Comparison of ENCODE assay signal across 1 cellular context in the genomic region with DNA sequence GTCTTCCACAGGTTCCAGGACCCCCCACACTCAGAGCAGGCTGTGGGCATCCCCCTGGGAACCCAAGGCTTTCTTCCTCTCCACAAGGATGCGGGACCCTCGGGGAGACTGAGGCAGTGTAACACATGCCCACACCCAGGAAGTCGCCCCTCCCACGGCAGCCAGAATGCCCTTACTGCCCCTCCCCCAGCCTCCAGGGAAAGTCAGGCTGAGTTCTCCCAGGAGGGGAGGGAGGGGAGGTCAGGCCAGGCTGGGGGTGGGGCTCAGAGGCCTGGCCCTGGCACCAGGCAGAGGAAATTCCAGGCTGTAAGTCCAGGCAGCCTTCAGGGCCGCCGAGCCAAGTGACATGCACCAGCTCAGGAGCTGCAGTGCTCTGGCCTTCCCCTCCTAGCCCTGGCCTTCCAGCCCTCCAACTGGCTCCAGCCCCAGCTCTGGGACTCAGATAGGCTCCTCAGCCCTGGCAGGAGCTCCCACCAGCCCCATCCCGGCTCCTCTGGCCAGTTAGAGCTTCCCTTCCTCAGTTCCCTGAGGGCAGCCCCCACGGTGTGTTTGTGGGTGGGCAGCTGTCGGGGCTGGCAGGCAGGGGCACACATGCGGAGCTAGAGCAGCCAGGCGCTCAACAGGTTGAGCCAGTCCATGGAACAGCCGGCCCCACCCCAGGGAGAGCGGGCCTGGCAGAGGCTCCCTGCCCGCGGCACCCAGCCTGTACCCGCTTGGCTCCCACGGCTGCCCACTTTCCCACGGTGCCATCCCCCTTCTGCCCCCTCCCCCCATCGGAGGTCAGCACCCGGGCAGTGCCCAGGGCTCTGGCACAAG.
A peak's percentile ranks its signal among the peaks of the same experiment; 100 is the strongest.
TF ChIP-seq lines count a peak whose summit lies in the region.

No MANE protein-coding gene starts in this region.

TF ChIP-seq in HepG2, 621 proteins besides CTCF, POLR2A, EP300 and RAD21 (continued from another document):
- TF ChIP-seq ZNF281 (CRISPR knock-in tag; IDR thresholded peaks at IDR 0.05; ENCODE audit: borderline replicate concordance), result peak; percentile 98
- no peak for TF ChIP-seq ZNF414 (CRISPR knock-in tag; IDR thresholded peaks at IDR 0.05)
- TF ChIP-seq RXRB (CRISPR knock-in tag; IDR thresholded peaks at IDR 0.05; ENCODE audit: borderline replicate concordance), result peak; percentile 39; the same call in 1 of the 2 replicates
- TF ChIP-seq, protein P1, sequence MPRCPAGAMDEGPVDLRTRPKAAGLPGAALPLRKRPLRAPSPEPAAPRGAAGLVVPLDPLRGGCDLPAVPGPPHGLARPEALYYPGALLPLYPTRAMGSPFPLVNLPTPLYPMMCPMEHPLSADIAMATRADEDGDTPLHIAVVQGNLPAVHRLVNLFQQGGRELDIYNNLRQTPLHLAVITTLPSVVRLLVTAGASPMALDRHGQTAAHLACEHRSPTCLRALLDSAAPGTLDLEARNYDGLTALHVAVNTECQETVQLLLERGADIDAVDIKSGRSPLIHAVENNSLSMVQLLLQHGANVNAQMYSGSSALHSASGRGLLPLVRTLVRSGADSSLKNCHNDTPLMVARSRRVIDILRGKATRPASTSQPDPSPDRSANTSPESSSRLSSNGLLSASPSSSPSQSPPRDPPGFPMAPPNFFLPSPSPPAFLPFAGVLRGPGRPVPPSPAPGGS (CRISPR knock-in tag; IDR thresholded peaks at IDR 0.05), result 0 out of 2 replicates have a peak, but pooled peaks have one; percentile 6
- no peak for TF ChIP-seq SALL2 (CRISPR knock-in tag; IDR thresholded peaks at IDR 0.05)
- TF ChIP-seq RARA (CRISPR knock-in tag; IDR thresholded peaks at IDR 0.05), result peak; percentile 66
- peak; percentile 2; the same call in 1 of the 2 replicates for TF ChIP-seq ZNF34 (CRISPR knock-in tag; IDR thresholded peaks at IDR 0.05; ENCODE audit: borderline replicate concordance)
- no peak for TF ChIP-seq NFRKB (IDR thresholded peaks at IDR 0.05)
- no peak for TF ChIP-seq EEA1 (CRISPR knock-in tag; IDR thresholded peaks at IDR 0.05; ENCODE audit: borderline replicate concordance)
- TF ChIP-seq ZNF678 (CRISPR knock-in tag; IDR thresholded peaks at IDR 0.05), result no peak
- TF ChIP-seq ZFY (CRISPR knock-in tag; IDR thresholded peaks at IDR 0.05), result peak; percentile 65
- no peak for TF ChIP-seq ZNF619 (CRISPR knock-in tag; IDR thresholded peaks at IDR 0.05)
- TF ChIP-seq ZNF232 (CRISPR knock-in tag; IDR thresholded peaks at IDR 0.05; ENCODE audit: borderline replicate concordance), result no peak
- peak; percentile 43; the same call in 1 of the 2 replicates for TF ChIP-seq HNF4G (IDR thresholded peaks at IDR 0.05; ENCODE audit: borderline replicate concordance, low read depth, low read length)
- no peak for TF ChIP-seq HNF4G (CRISPR knock-in tag; IDR thresholded peaks at IDR 0.05; ENCODE audit: borderline replicate concordance, low read depth)
- no peak for TF ChIP-seq PRMT3 (CRISPR knock-in tag; IDR thresholded peaks at IDR 0.05; ENCODE audit: borderline replicate concordance, low read depth)
